In genomic region chr3:71129611-71130515, GRCh38 we compare ENCODE assay signal across 8 cellular contexts.
A peak's percentile ranks its signal among the peaks of the same experiment; 100 is the strongest.
DNase-seq lines count a peak whose midpoint lies in the region; ATAC-seq and TF ChIP-seq lines count a peak whose summit lies in the region.

No MANE protein-coding gene starts in this region.

- no peaks in the 10 kb centered on the region for H3K9me3 ChIP-seq in upper lobe of left lung

- peak; percentile 50 for DNase-seq in activated CD8-positive, alpha-beta memory T cell treated with anti-CD3 and anti-CD28 coated beads, Interleukin-2, amount 10 ng/mL, durations not matched to agents 7 days and 5 days
- DNase-seq in activated CD8-positive, alpha-beta memory T cell treated with anti-CD3 and anti-CD28 coated beads for 24 hours, result no peak
- DNase-seq in SHP77 treated with DMSO at 0.1 percent for 48 hours (lab: John Stamatoyannopoulos, UW) (peak; percentile 59), medulla oblongata (ENCODE audit: extremely low spot score) (peak; percentile 54), upper lobe of left lung (no peak), NK-92 (lab: John Stamatoyannopoulos, UW; ENCODE audit: unreplicated experiment) (no peak)
- DNase-seq in stimulated activated CD4-positive, alpha-beta T cell treated with anti-CD3 and anti-CD28 coated beads, Interleukin-12 subunit alpha, Interleukin-12 subunit beta, amount 100 ng/mL, for 4 hours, result no peak

- no peaks in the 10 kb centered on the region for H3K9me3 Mint-ChIP-seq in activated CD8-positive, alpha-beta memory T cell treated with anti-CD3 and anti-CD28 coated beads, Interleukin-2, amount 10 ng/mL, durations not matched to agents 7 days and 5 days (ENCODE audit: low read depth)
- H3K9me3 Mint-ChIP-seq in dendritic cell treated with granulocyte-macrophage colony-stimulating factor and Interleukin-4, amounts not matched to agents 40 ng/mL and 50 ng/mL, for 4 days, result no peaks in the 10 kb centered on the region

- H3K36me3 ChIP-seq in upper lobe of left lung, result no peaks in the 10 kb centered on the region

- WGBS in upper lobe of left lung, 2 donors, result 0% methylated on average over 14 of the region's 14 CpGs

- H3K27me3 Mint-ChIP-seq in activated CD8-positive, alpha-beta memory T cell treated with anti-CD3 and anti-CD28 coated beads, Interleukin-2, amount 10 ng/mL, durations not matched to agents 7 days and 5 days, result peaks cover 3% of the 10 kb centered on the region
- H3K27me3 Mint-ChIP-seq in dendritic cell treated with granulocyte-macrophage colony-stimulating factor and Interleukin-4, amounts not matched to agents 40 ng/mL and 50 ng/mL, for 4 days, result no peaks in the 10 kb centered on the region

- H3K4me1 ChIP-seq in upper lobe of left lung, result peaks cover 35 to 73% (median 45%) of the 10 kb centered on the region in 4 donors

- intact Hi-C loops in dendritic cell treated with granulocyte-macrophage colony-stimulating factor and Interleukin-4, amounts not matched to agents 40 ng/mL and 50 ng/mL, for 4 days (cut with micrococcal nuclease), result no loop called here

- peak overlapping the region; percentile 44 to 53 (median 52) for H3K4me3 ChIP-seq in upper lobe of left lung

- TF ChIP-seq POLR2A in upper lobe of left lung (IDR thresholded peaks at IDR 0.05), result peak in 1 of 4 donors; percentile 15

- H3K27ac Mint-ChIP-seq in activated CD8-positive, alpha-beta memory T cell treated with anti-CD3 and anti-CD28 coated beads, Interleukin-2, amount 10 ng/mL, durations not matched to agents 7 days and 5 days, result peak overlapping the region; percentile 92
- peak overlapping the region; percentile 80 for H3K27ac Mint-ChIP-seq in dendritic cell treated with granulocyte-macrophage colony-stimulating factor and Interleukin-4, amounts not matched to agents 40 ng/mL and 50 ng/mL, for 4 days

- peak overlapping the region; percentile 82 to 92 (median 86) for H3K27ac ChIP-seq in upper lobe of left lung

- CTCF ChIA-PET in activated CD8-positive, alpha-beta memory T cell treated with anti-CD3 and anti-CD28 coated beads, Interleukin-2, amount 10 ng/mL, durations not matched to agents 7 days and 5 days (lab: Charles Lee), result interaction anchor here (1.0 to 2.5 kb wide), 2 partner anchors 11 to 62 kb away, joined by 3 to 8 read pairs; no protein-coding TSS in a partner anchor

- H3K4me3 Mint-ChIP-seq in activated CD8-positive, alpha-beta memory T cell treated with anti-CD3 and anti-CD28 coated beads, Interleukin-2, amount 10 ng/mL, durations not matched to agents 7 days and 5 days, result peak overlapping the region; percentile 90
- peak overlapping the region; percentile 76 for H3K4me3 Mint-ChIP-seq in dendritic cell treated with granulocyte-macrophage colony-stimulating factor and Interleukin-4, amounts not matched to agents 40 ng/mL and 50 ng/mL, for 4 days

- H3K27me3 ChIP-seq in upper lobe of left lung, result no peaks in the 10 kb centered on the region

- peaks cover 8% of the 10 kb centered on the region for H3K36me3 Mint-ChIP-seq in activated CD8-positive, alpha-beta memory T cell treated with anti-CD3 and anti-CD28 coated beads, Interleukin-2, amount 10 ng/mL, durations not matched to agents 7 days and 5 days
- no peaks in the 10 kb centered on the region for H3K36me3 Mint-ChIP-seq in dendritic cell treated with granulocyte-macrophage colony-stimulating factor and Interleukin-4, amounts not matched to agents 40 ng/mL and 50 ng/mL, for 4 days (ENCODE audit: low read depth)

- H3K4me1 Mint-ChIP-seq in activated CD8-positive, alpha-beta memory T cell treated with anti-CD3 and anti-CD28 coated beads, Interleukin-2, amount 10 ng/mL, durations not matched to agents 7 days and 5 days, result peaks cover 59% of the 10 kb centered on the region
- H3K4me1 Mint-ChIP-seq in dendritic cell treated with granulocyte-macrophage colony-stimulating factor and Interleukin-4, amounts not matched to agents 40 ng/mL and 50 ng/mL, for 4 days (ENCODE audit: low read depth), result peaks cover 34% of the 10 kb centered on the region

- peak; percentile 18 for ATAC-seq in activated CD8-positive, alpha-beta memory T cell treated with anti-CD3 and anti-CD28 coated beads, Interleukin-2, amount 10 ng/mL, durations not matched to agents 7 days and 5 days
- ATAC-seq in upper lobe of left lung (ENCODE audit: low FRiP score in 2 of 2), result peak in 1 of 2 donors; percentile 56

- TF ChIP-seq EP300 in upper lobe of left lung (IDR thresholded peaks at IDR 0.05), result no peak

- TF ChIP-seq CTCF in upper lobe of left lung (IDR thresholded peaks at IDR 0.05), result no peak

Comparison
In these comparisons a context has a peak if more than half of its experiments do, and no peak if none do; other contexts are left out.
1. DNase-seq: peak in activated CD8-positive, alpha-beta memory T cell treated with anti-CD3 and anti-CD28 coated beads, Interleukin-2, amount 10 ng/mL, durations not matched to agents 7 days and 5 days (single experiment), SHP77 treated with DMSO at 0.1 percent for 48 hours (single experiment) and medulla oblongata (single experiment); none in activated CD8-positive, alpha-beta memory T cell treated with anti-CD3 and anti-CD28 coated beads for 24 hours (single experiment), upper lobe of left lung (0 of 2), stimulated activated CD4-positive, alpha-beta T cell treated with anti-CD3 and anti-CD28 coated beads, Interleukin-12 subunit alpha, Interleukin-12 subunit beta, amount 100 ng/mL, for 4 hours (single experiment) and NK-92 (single experiment).